In genomic region chr9:136438909-136439549, GRCh38 we compare ENCODE assay signal across 8 cellular contexts. TPM values are rescaled to one million over a fixed set of nuclear protein-coding genes. Genes with fewer than 3 reads are reported as not detected.
DNase-seq lines count a peak whose midpoint lies in the region; ATAC-seq and TF ChIP-seq lines count a peak whose summit lies in the region.

No MANE protein-coding gene starts in this region.

- TF ChIP-seq CTCF in astrocyte of the spinal cord (IDR thresholded peaks at IDR 0.05; ENCODE audit: low read depth, low read length): no peak

- peaks cover 2% of the 10 kb centered on the region for H3K36me3 Mint-ChIP-seq in T-helper 17 cell (ENCODE audit: low read depth)
- peaks cover 0 to 15% (median 5%) of the 10 kb centered on the region in 3 donors for H3K36me3 Mint-ChIP-seq in immature natural killer cell

- peak overlapping the region; percentile 92 for H3K4me3 Mint-ChIP-seq in T-helper 17 cell
- peak overlapping the region in 4 of 5 donors; percentile 75 to 83 (median 78) for H3K4me3 Mint-ChIP-seq in immature natural killer cell

- H3K4me3 ChIP-seq in ACC112 (ENCODE audit: low read depth, low read length): peak overlapping the region; percentile 90
- peak overlapping the region; percentile 69 for H3K4me3 ChIP-seq in astrocyte of the spinal cord (ENCODE audit: low read depth, low read length)

- peak overlapping the region; percentile 92 for H3K27ac Mint-ChIP-seq in T-helper 17 cell
- H3K27ac Mint-ChIP-seq in immature natural killer cell: no peak overlapping the region

- H3K27ac ChIP-seq in ACC112 (ENCODE audit: low read depth, low read length): no peak overlapping the region

- no peaks in the 10 kb centered on the region for H3K27me3 ChIP-seq in ACC112 (ENCODE audit: insufficient read depth, low read length)

- in situ Hi-C loops in astrocyte of the spinal cord (cut with HindIII; ENCODE audit: low sequenced_read_pairs): no loop called here

- DNase-seq in T-helper 17 cell: peak; percentile 44 to 55 (median 51)
- DNase-seq in astrocyte of the spinal cord (ENCODE audit: low read depth, low spot score): peak; percentile 21
- DNase-seq in immature natural killer cell: peak; percentile 18 to 33 (median 27)
- DNase-seq in stimulated activated CD4-positive, alpha-beta T cell treated with anti-CD3 and anti-CD28 coated beads, Interleukin-1b, Interleukin-23, amount 100 ng/mL, for 4 hours (ENCODE audit: low read depth in 2 of 2): peak; percentile 33 to 54
- DNase-seq in occipital lobe (lab: John Stamatoyannopoulos, UW): no peak

- H3K27me3 Mint-ChIP-seq in T-helper 17 cell (no peaks in the 10 kb centered on the region), immature natural killer cell (ENCODE audit: low read depth in 3 of 3) (peaks cover 0 to 9% (median 6%) of the 10 kb centered on the region in 3 donors)

- peaks cover 13% of the 10 kb centered on the region for H3K4me1 ChIP-seq in ACC112 (ENCODE audit: control insufficient read depth, insufficient read depth, low read length, unreplicated experiment)

- no peaks in the 10 kb centered on the region for H3K9me3 Mint-ChIP-seq in immature natural killer cell

- H2AFZ ChIP-seq in ACC112 (ENCODE audit: low read length, unreplicated experiment): peak overlapping the region; percentile 29

- H3K4me1 Mint-ChIP-seq in T-helper 17 cell (peaks cover 19% of the 10 kb centered on the region), immature natural killer cell (peaks cover 27 to 29% of the 10 kb centered on the region in 2 donors)

- ATAC-seq in GM18868 (IDR thresholded peaks at IDR 0.05; ENCODE audit: unreplicated experiment): peak; percentile 64
- ATAC-seq in HG03108 (IDR thresholded peaks at IDR 0.05; ENCODE audit: unreplicated experiment): peak; percentile 39
- peak; percentile 79 for ATAC-seq in T-helper 17 cell

- H3K36me3 ChIP-seq in ACC112 (ENCODE audit: insufficient read depth, low read length): no peaks in the 10 kb centered on the region

- H3K79me2 ChIP-seq in ACC112 (ENCODE audit: control insufficient read depth, insufficient read depth, low read length, unreplicated experiment): peaks cover 44% of the 10 kb centered on the region

- H3K9me3 ChIP-seq in T-helper 17 cell (ENCODE audit: control insufficient read depth, low read length, poor library complexity, severe bottlenecking): no peaks in the 10 kb centered on the region

RNA-seq across cellular contexts. Expression of gene INPP5E, which starts 0.6 kb away (rescaled TPM):
- total RNA-seq in T-helper 17 cell (10 to 100 TPM; 26.0 to 32.7 TPM), occipital lobe (11.5 TPM)
- polyA plus RNA-seq in immature natural killer cell: 1 to 10 TPM in 1 of 3 donors, under 1 TPM in 2; 0.85 to 4.4 (median 0.96) TPM

RNA-seq across cellular contexts. Expression of gene PMPCA, which starts 28.6 kb away (rescaled TPM):
- total RNA-seq in T-helper 17 cell: 10 to 100 TPM; 62.2 to 80.3 TPM
- 10 to 100 TPM; 34.5 to 43.5 (median 42.6) TPM for polyA plus RNA-seq in immature natural killer cell
- 23.6 TPM for total RNA-seq in occipital lobe

RNA-seq across cellular contexts. Expression of gene ENTR1, which starts 28.6 kb away (rescaled TPM):
- 10 to 100 TPM; 46.5 to 51.8 TPM for total RNA-seq in T-helper 17 cell
- polyA plus RNA-seq in immature natural killer cell: 10 to 100 TPM in 1 of 3 donors, 1 to 10 TPM in 2; 5.7 to 11.5 (median 6.2) TPM
- total RNA-seq in occipital lobe: 20.1 TPM

RNA-seq across cellular contexts. Expression of gene SNAPC4, which starts 39.1 kb away (rescaled TPM):
- total RNA-seq in T-helper 17 cell (10 to 100 TPM; 10.6 to 11.0 TPM), occipital lobe (7.2 TPM)
- 1 to 10 TPM in 2 of 3 donors, under 1 TPM in 1; 0.40 to 2.0 (median 1.0) TPM for polyA plus RNA-seq in immature natural killer cell

RNA-seq across cellular contexts. Expression of gene SEC16A, which starts 43.8 kb away (rescaled TPM):
- 10 to 100 TPM; 71.7 to 74.7 TPM for total RNA-seq in T-helper 17 cell
- polyA plus RNA-seq in immature natural killer cell: 10 to 100 TPM in 2 of 3 donors, 1 to 10 TPM in 1; 3.9 to 46.0 (median 15.9) TPM
- 10.6 TPM for total RNA-seq in occipital lobe
